ENCODE assay signal across 28 cellular contexts in genomic region chr3:151016421-151016820, GRCh38. TPM values are rescaled to one million over a fixed set of nuclear protein-coding genes. Genes with fewer than 3 reads are reported as not detected.
DNase-seq lines count a peak whose midpoint lies in the region; ATAC-seq, FAIRE-seq and TF ChIP-seq lines count a peak whose summit lies in the region.
"Had no signal": no experiment of that assay in that cellular context is flagged by ENCODE, and none has a peak within 500 bp of the region (broad histone marks: within the 10 kb centered on the region; RNA-seq: fewer than 3 reads in every experiment).

No MANE protein-coding gene starts in this region.

- H3K36me3 ChIP-seq in mammary epithelial cell (ENCODE audit: insufficient read depth, low read length), result no peaks in the 10 kb centered on the region
- H3K36me3 ChIP-seq: BLaER1 treated with 17β-estradiol and CSF1 and Interleukin-3, amounts not matched to agents 10 nM and 100 nM; colonic mucosa; gastrocnemius medialis; prostate gland; thoracic aorta had no signal

- no peak for ATAC-seq in HG03342 (IDR thresholded peaks at IDR 0.05; ENCODE audit: unreplicated experiment)
- ATAC-seq: activated CD8-positive, alpha-beta memory T cell treated with anti-CD3 and anti-CD28 coated beads, Interleukin-2, amount 10 ng/mL, durations not matched to agents 7 days and 5 days; gastrocnemius medialis; stimulated activated naive B cell treated with anti-CD40 and anti-IgM and Interleukin-4, amounts not matched to agents 10 μg/mL and 1 μg/mL and 100 μg/mL, for 72 hours; T-helper 17 cell had no signal

- dilution Hi-C loops in mammary epithelial cell (cut with HindIII; ENCODE audit: low sequenced_read_pairs), result no loop called here

- CTCF ChIA-PET in mammary epithelial cell (lab: Charles Lee; ENCODE audit: low non-redundant PET), result no interaction called here

- no peaks in the 10 kb centered on the region for H4K20me1 ChIP-seq in mammary epithelial cell (ENCODE audit: insufficient read depth, low read length)
- H4K20me1 ChIP-seq: BLaER1 treated with 17β-estradiol and CSF1 and Interleukin-3, amounts not matched to agents 10 nM and 100 nM had no signal

- no TSS peak for BruUV-seq in mammary epithelial cell (replicated peaks; lab: Mats Ljungman, UMichigan)

- in situ Hi-C loops in mammary epithelial cell (cut with MboI; ENCODE audit: low sequenced_read_pairs in 2 of 2) (no loop called here), G401 (cut with HindIII; ENCODE audit: low sequenced_read_pairs) (no loop called here)

- H3K27me3 ChIP-seq in mammary epithelial cell (ENCODE audit: insufficient read depth, low read length), result peaks cover 2% of the 10 kb centered on the region
- H3K27me3 ChIP-seq: BLaER1 treated with 17β-estradiol and CSF1 and Interleukin-3, amounts not matched to agents 10 nM and 100 nM; colonic mucosa; gastrocnemius medialis had no signal

- H3K79me2 ChIP-seq in mammary epithelial cell (ENCODE audit: insufficient read depth, low read length), result no peaks in the 10 kb centered on the region

- DNase-seq in NOMO-1 treated with DMSO at 0.1 percent for 48 hours (lab: John Stamatoyannopoulos, UW; ENCODE audit: unreplicated experiment), result peak; percentile 73
- DNase-seq in NOMO-1 treated with dmso at 0.1 percent for 144 hours (lab: John Stamatoyannopoulos, UW; ENCODE audit: unreplicated experiment), result no peak
- DNase-seq in mammary epithelial cell, result peak; percentile 25
- peak; percentile 24 for DNase-seq in fibroblast of pulmonary artery (ENCODE audit: low read depth)
- no peak for DNase-seq in NCI-H345 (lab: John Stamatoyannopoulos, UW)
- DNase-seq in G401 (ENCODE audit: low spot score), result no peak
- DNase-seq in urothelium cell line (ENCODE audit: low spot score), result no peak
- DNase-seq: activated CD4-positive, alpha-beta T cell treated with anti-CD3 and anti-CD28 coated beads, Interleukin-2, amount 10 ng/mL, durations not matched to agents 7 days and 5 days; activated CD8-positive, alpha-beta memory T cell treated with anti-CD3 and anti-CD28 coated beads, Interleukin-2, amount 10 ng/mL, durations not matched to agents 7 days and 5 days; colonic mucosa; gastrocnemius medialis; kidney; NCI-H510A treated with DMSO at 0.1 percent for 48 hours; NK-92 treated with Interleukin-12 subunit alpha and Interleukin-12 subunit beta, amount 100 ng/mL, for 24 hours; stimulated activated CD4-positive, alpha-beta T cell treated with anti-CD3 and anti-CD28 coated beads, Interleukin-2, amount 100 ng/mL, for 48 hours; stimulated activated naive B cell treated with anti-CD40 and anti-IgM and Interleukin-4, amounts not matched to agents 10 μg/mL and 1 μg/mL and 100 μg/mL, for 72 hours; T-helper 17 cell had no signal

- H3K4me1 ChIP-seq in mammary epithelial cell (ENCODE audit: insufficient read depth, low read length), result no peaks in the 10 kb centered on the region
- H3K4me1 ChIP-seq: colonic mucosa, gastrocnemius medialis, prostate gland had no signal

- intact Hi-C loops in mammary epithelial cell (cut with micrococcal nuclease), result no loop called here

- no peak for TF ChIP-seq CTCF in mammary epithelial cell (conservative IDR thresholded peaks at IDR 0.05 in 1 of 2, IDR thresholded peaks at IDR 0.05 in 1 of 2; ENCODE audit: extremely low read depth in 1 of 2, insufficient read depth in 1 of 2, low read depth in 1 of 2, low read length in 2 of 2)
- no peak for TF ChIP-seq CTCF in fibroblast of pulmonary artery (IDR thresholded peaks at IDR 0.05; ENCODE audit: low read length, missing control alignments)

- H3K4me3 ChIP-seq in mammary epithelial cell (replicated peaks in 1 of 3; ENCODE audit: insufficient read depth in 1 of 3, low read depth in 2 of 3, low read length in 3 of 3), result no peak overlapping the region
- H3K4me3 ChIP-seq in fibroblast of pulmonary artery (replicated peaks; ENCODE audit: low read depth, low read length), result no peak overlapping the region
- H3K4me3 ChIP-seq: BLaER1 treated with 17β-estradiol and CSF1 and Interleukin-3, amounts not matched to agents 10 nM and 100 nM; colonic mucosa; gastrocnemius medialis; lung; prostate gland; skin epidermis; thoracic aorta had no signal

- no peak overlapping the region for H3K9ac ChIP-seq in mammary epithelial cell (ENCODE audit: insufficient read depth, low read length)
- H3K9ac ChIP-seq: BLaER1 treated with 17β-estradiol and CSF1 and Interleukin-3, amounts not matched to agents 10 nM and 100 nM had no signal

- no peak overlapping the region for H3K27ac ChIP-seq in mammary epithelial cell (ENCODE audit: insufficient read depth, low read depth, low read length)
- H3K27ac ChIP-seq: 22Rv1, colonic mucosa, gastrocnemius medialis, prostate gland, skin epidermis, thoracic aorta, VCaP had no signal

- H2AFZ ChIP-seq in mammary epithelial cell (ENCODE audit: low read depth, low read length), result no peak overlapping the region

- H3K9me3 ChIP-seq in mammary epithelial cell (replicated peaks; ENCODE audit: insufficient read depth, low read length), result no peaks in the 10 kb centered on the region
- H3K9me3 ChIP-seq: BLaER1 treated with 17β-estradiol and CSF1 and Interleukin-3, amounts not matched to agents 10 nM and 100 nM; colonic mucosa; gastrocnemius medialis; prostate gland; thoracic aorta had no signal

- WGBS in mammary epithelial cell (ENCODE audit: low coverage, missing lambda C conversion rate), result 53% methylated on average over 3 of the region's 3 CpGs

- no peak for FAIRE-seq in urothelium cell line (lab: Jason Lieb, UNC)
- FAIRE-seq: kidney had no signal

- H3K4me2 ChIP-seq in mammary epithelial cell (ENCODE audit: insufficient read depth, low read depth, low read length), result no peak overlapping the region

RNA-seq across cellular contexts. Expression of gene CLRN1, which starts 43.9 kb away (rescaled TPM):
- not detected for total RNA-seq in mammary epithelial cell
- polyA plus RNA-seq in mammary epithelial cell, result not detected
- not detected for polyA minus RNA-seq in mammary epithelial cell
- total RNA-seq in G401 (2014; rRNA removed; shearing (Covaris generic)), result not detected in 2 replicates
- total RNA-seq: activated CD4-positive, alpha-beta T cell treated with anti-CD3 and anti-CD28 coated beads, Interleukin-2, amount 10 ng/mL, durations not matched to agents 7 days and 5 days; activated CD8-positive, alpha-beta memory T cell treated with anti-CD3 and anti-CD28 coated beads, Interleukin-2, amount 10 ng/mL, durations not matched to agents 7 days and 5 days; activated T-helper 1 cell treated with anti-CD3 and anti-CD28 coated beads, Interleukin-12 subunit alpha, Interleukin-12 subunit beta, Interleukin-2, Interleukin-4 antibody, amounts not matched to agents 30 ng/mL and 10 ng/mL and 1 ng/mL, durations not matched to agents 14 hours and 24 hours and 36 hours; colonic mucosa; gastrocnemius medialis; H4; kidney; lung; M059J; T-helper 17 cell; thoracic aorta had no signal
- polyA plus RNA-seq: lung had no signal

Comparison
In these comparisons a context has a peak if more than half of its experiments do, and no peak if none do; other contexts are left out.
1. DNase-seq: peak in NOMO-1 treated with DMSO at 0.1 percent for 48 hours (single experiment), mammary epithelial cell (single experiment) and fibroblast of pulmonary artery (single experiment); none in NOMO-1 treated with dmso at 0.1 percent for 144 hours (single experiment), NCI-H345 (single experiment), G401 (single experiment) and urothelium cell line (single experiment).